Comparison of ENCODE assay signal across 1 cellular context in the genomic region with DNA sequence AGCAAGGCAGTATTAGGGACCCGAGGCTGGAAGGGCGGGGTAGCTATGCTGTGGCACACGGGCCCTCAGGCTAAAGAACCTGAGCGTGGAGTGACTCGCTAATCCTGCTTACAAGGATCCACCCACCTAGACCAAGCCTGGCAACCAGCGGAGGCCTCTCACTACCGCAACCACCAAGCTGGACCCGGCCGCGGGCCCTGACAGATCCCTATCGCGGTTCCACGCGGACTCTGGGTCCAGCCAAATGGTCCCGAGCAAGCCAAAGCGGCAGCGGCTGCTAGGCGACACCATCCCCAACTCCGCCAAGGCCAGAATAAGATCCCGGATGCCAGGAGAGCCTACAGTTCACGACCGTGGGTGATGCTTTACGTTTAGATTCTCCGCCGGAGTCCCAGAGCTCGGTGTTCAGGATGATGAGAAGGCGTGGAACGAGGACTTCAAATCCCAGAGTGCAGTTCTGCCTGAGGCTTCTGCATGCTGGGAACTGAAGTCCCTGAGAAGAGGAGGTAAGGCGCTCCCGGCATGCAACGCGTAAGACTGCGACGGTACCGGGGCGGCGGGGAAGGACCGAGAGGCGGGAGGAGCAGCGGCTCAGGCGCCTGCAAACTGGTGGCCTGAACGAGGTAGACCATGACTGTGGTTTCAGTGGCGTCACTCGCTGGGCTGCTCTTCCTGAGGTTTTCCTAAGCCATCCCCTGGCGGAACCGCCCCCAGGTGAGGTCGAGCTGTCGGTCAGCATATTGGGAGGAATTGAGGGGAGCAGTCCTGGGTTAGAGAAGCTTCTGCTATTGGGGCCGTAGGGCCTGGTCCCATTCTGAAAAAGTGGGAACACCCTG.
TF ChIP-seq lines count a peak whose summit lies in the region.

Gene CEP290, minus strand, starts transcription at position 315 of the 836 bp plus-strand sequence. CDS start 781 bp downstream, outside the sequence.
Gene TMTC3, plus strand, starts transcription at position 534 of the 836 bp plus-strand sequence. CDS start 6,009 bp downstream, outside the sequence.

TF ChIP-seq in HepG2, 621 proteins besides CTCF, POLR2A, EP300 and RAD21 (continued from another document):
- no peak for TF ChIP-seq ZNF446 (CRISPR knock-in tag; IDR thresholded peaks at IDR 0.05)
- TF ChIP-seq ZFP90 (CRISPR knock-in tag; IDR thresholded peaks at IDR 0.05; ENCODE audit: borderline replicate concordance), result 0 out of 2 replicates have a peak, but pooled peaks have one; percentile 62
- TF ChIP-seq ZNF740 (CRISPR knock-in tag; IDR thresholded peaks at IDR 0.05), result no peak
- 0 out of 4 replicates have a peak, but pooled peaks of 1 of the 2 experiments have one; percentile 47 for TF ChIP-seq ATF4 (CRISPR knock-in tag; IDR thresholded peaks at IDR 0.05)
- TF ChIP-seq ZNF710 (CRISPR knock-in tag; IDR thresholded peaks at IDR 0.05; ENCODE audit: borderline replicate concordance), result 0 out of 2 replicates have a peak, but pooled peaks have one; percentile 19
- no peak for TF ChIP-seq RBM22 (optimal IDR thresholded peaks at IDR 0.05; ENCODE audit: low read length)
- TF ChIP-seq, protein P1, sequence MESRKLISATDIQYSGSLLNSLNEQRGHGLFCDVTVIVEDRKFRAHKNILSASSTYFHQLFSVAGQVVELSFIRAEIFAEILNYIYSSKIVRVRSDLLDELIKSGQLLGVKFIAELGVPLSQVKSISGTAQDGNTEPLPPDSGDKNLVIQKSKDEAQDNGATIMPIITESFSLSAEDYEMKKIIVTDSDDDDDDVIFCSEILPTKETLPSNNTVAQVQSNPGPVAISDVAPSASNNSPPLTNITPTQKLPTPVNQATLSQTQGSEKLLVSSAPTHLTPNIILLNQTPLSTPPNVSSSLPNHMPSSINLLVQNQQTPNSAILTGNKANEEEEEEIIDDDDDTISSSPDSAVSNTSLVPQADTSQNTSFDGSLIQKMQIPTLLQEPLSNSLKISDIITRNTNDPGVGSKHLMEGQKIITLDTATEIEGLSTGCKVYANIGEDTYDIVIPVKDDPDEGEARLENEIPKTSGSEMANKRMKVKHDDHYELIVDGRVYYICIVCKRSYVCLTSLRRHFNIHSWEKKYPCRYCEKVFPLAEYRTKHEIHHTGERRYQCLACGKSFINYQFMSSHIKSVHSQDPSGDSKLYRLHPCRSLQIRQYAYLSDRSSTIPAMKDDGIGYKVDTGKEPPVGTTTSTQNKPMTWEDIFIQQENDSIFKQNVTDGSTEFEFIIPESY (CRISPR knock-in tag; IDR thresholded peaks at IDR 0.05), result peak; percentile 23; the same call in 1 of the 2 replicates
- no peak for TF ChIP-seq ZNF30 (CRISPR knock-in tag; IDR thresholded peaks at IDR 0.05)
- 0 out of 2 replicates have a peak, but pooled peaks have one; percentile 57 for TF ChIP-seq ZBTB20 (CRISPR knock-in tag; IDR thresholded peaks at IDR 0.05; ENCODE audit: borderline replicate concordance, low read depth)
- TF ChIP-seq TGIF2 (CRISPR knock-in tag; IDR thresholded peaks at IDR 0.05), result peak; percentile 77
- peak; percentile 75 for TF ChIP-seq ZFP82 (CRISPR knock-in tag; IDR thresholded peaks at IDR 0.05; ENCODE audit: borderline replicate concordance)
- TF ChIP-seq DNMT1 (CRISPR knock-in tag; IDR thresholded peaks at IDR 0.05), result no peak
- TF ChIP-seq, protein P2, sequence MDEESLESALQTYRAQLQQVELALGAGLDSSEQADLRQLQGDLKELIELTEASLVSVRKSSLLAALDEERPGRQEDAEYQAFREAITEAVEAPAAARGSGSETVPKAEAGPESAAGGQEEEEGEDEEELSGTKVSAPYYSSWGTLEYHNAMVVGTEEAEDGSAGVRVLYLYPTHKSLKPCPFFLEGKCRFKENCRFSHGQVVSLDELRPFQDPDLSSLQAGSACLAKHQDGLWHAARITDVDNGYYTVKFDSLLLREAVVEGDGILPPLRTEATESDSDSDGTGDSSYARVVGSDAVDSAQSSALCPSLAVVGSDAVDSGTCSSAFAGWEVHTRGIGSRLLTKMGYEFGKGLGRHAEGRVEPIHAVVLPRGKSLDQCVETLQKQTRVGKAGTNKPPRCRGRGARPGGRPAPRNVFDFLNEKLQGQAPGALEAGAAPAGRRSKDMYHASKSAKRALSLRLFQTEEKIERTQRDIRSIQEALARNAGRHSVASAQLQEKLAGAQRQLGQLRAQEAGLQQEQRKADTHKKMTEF (CRISPR knock-in tag; IDR thresholded peaks at IDR 0.05), result peak; percentile 88
- peak; percentile 84 for TF ChIP-seq SPEN (CRISPR knock-in tag; IDR thresholded peaks at IDR 0.05; ENCODE audit: low read depth)
- peak; percentile 70 for TF ChIP-seq HNF1B (CRISPR knock-in tag; IDR thresholded peaks at IDR 0.05)
- TF ChIP-seq GABPA (IDR thresholded peaks at IDR 0.05; ENCODE audit: low read depth, low read length), result no peak
- TF ChIP-seq GABPA (CRISPR knock-in tag; IDR thresholded peaks at IDR 0.05; ENCODE audit: low read depth), result peak; percentile 89
- TF ChIP-seq ELF1 (CRISPR knock-in tag; IDR thresholded peaks at IDR 0.05), result peak; percentile 92
- 0 out of 2 replicates have a peak, but pooled peaks have one; percentile 62 for TF ChIP-seq ZNF343 (CRISPR knock-in tag; IDR thresholded peaks at IDR 0.05)
- TF ChIP-seq PITX1 (CRISPR knock-in tag; IDR thresholded peaks at IDR 0.05), result peak; percentile 85
- peak; percentile 73 for TF ChIP-seq CREB1 (IDR thresholded peaks at IDR 0.05)
- peak; percentile 87 for TF ChIP-seq CREB1 (CRISPR knock-in tag; IDR thresholded peaks at IDR 0.05)
- TF ChIP-seq ISX (CRISPR knock-in tag; conservative IDR thresholded peaks at IDR 0.05), result no peak
- peak; percentile 100 for TF ChIP-seq HCFC1 (IDR thresholded peaks at IDR 0.05; ENCODE audit: low read depth, low read length)
- no peak; the same call in 1 of the 2 replicates for TF ChIP-seq KDM4B (CRISPR knock-in tag; IDR thresholded peaks at IDR 0.05)
- peak; percentile 46; the same call in 1 of the 2 replicates for TF ChIP-seq ZNF580 (CRISPR knock-in tag; IDR thresholded peaks at IDR 0.05; ENCODE audit: borderline replicate concordance, low read depth)
- peak; percentile 41; the same call in 1 of the 2 replicates for TF ChIP-seq HHEX (CRISPR knock-in tag; IDR thresholded peaks at IDR 0.05)
- TF ChIP-seq ARID2 (CRISPR knock-in tag; IDR thresholded peaks at IDR 0.05; ENCODE audit: borderline replicate concordance), result no peak
- peak; percentile 62; the same call in 1 of the 2 replicates for TF ChIP-seq MYC (CRISPR knock-in tag; IDR thresholded peaks at IDR 0.05; ENCODE audit: borderline replicate concordance)
- TF ChIP-seq ZNF230 (CRISPR knock-in tag; IDR thresholded peaks at IDR 0.05), result no peak; the same call in 1 of the 2 replicates
- peak; percentile 77; the same call in 1 of the 2 replicates for TF ChIP-seq ZNF558 (CRISPR knock-in tag; IDR thresholded peaks at IDR 0.05; ENCODE audit: borderline replicate concordance)
- TF ChIP-seq MAF1 (CRISPR knock-in tag; IDR thresholded peaks at IDR 0.05; ENCODE audit: borderline replicate concordance), result 0 out of 2 replicates have a peak, but pooled peaks have one; percentile 49
- TF ChIP-seq DRAP1 (CRISPR knock-in tag; IDR thresholded peaks at IDR 0.05), result peak; percentile 69
- 0 out of 2 replicates have a peak, but pooled peaks have one; percentile 10 for TF ChIP-seq ZNF768 (CRISPR knock-in tag; IDR thresholded peaks at IDR 0.05)
- TF ChIP-seq ERF (CRISPR knock-in tag; IDR thresholded peaks at IDR 0.05), result peak; percentile 75; the same call in 1 of the 2 replicates
- 0 out of 2 replicates have a peak, but pooled peaks have one; percentile 63 for TF ChIP-seq GTF3A (CRISPR knock-in tag; conservative IDR thresholded peaks at IDR 0.05)
- TF ChIP-seq ZEB1 (IDR thresholded peaks at IDR 0.05; ENCODE audit: insufficient replicate concordance, low read depth), result peak; percentile 48
- TF ChIP-seq KAT8 (CRISPR knock-in tag; IDR thresholded peaks at IDR 0.05), result peak; percentile 88
- peak; percentile 92 for TF ChIP-seq ZNF639 (CRISPR knock-in tag; conservative IDR thresholded peaks at IDR 0.05)
- TF ChIP-seq, protein P3, sequence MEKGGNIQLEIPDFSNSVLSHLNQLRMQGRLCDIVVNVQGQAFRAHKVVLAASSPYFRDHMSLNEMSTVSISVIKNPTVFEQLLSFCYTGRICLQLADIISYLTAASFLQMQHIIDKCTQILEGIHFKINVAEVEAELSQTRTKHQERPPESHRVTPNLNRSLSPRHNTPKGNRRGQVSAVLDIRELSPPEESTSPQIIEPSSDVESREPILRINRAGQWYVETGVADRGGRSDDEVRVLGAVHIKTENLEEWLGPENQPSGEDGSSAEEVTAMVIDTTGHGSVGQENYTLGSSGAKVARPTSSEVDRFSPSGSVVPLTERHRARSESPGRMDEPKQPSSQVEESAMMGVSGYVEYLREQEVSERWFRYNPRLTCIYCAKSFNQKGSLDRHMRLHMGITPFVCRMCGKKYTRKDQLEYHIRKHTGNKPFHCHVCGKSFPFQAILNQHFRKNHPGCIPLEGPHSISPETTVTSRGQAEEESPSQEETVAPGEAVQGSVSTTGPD (CRISPR knock-in tag; IDR thresholded peaks at IDR 0.05), result peak; percentile 69; the same call in 1 of the 2 replicates
- TF ChIP-seq ZBTB38 (CRISPR knock-in tag; IDR thresholded peaks at IDR 0.05), result 0 out of 2 replicates have a peak, but pooled peaks have one; percentile 22
- peak; percentile 99 for TF ChIP-seq ZNF121 (CRISPR knock-in tag; IDR thresholded peaks at IDR 0.05)
